23 cellular contexts compared by ENCODE assay signal in genomic region chr10:95384011-95384704, GRCh38.
DNase-seq lines count a peak whose midpoint lies in the region; ATAC-seq and TF ChIP-seq lines count a peak whose summit lies in the region.
"Had no signal": no experiment of that assay in that cellular context is flagged by ENCODE, and none has a peak within 500 bp of the region (broad histone marks: within the 10 kb centered on the region; RNA-seq: fewer than 3 reads in every experiment).

No MANE protein-coding gene starts in this region.

- no peaks in the 10 kb centered on the region for H3K9me3 ChIP-seq in thoracic aorta
- H3K9me3 ChIP-seq: upper lobe of right lung had no signal

- peak; percentile 20 to 39 (median 23) for DNase-seq in stimulated activated CD4-positive, alpha-beta T cell treated with anti-CD3 and anti-CD28 coated beads, Interleukin-12 subunit alpha, Interleukin-12 subunit beta, amount 100 ng/mL, for 48 hours (ENCODE audit: low read depth in 2 of 3, low spot score in 1 of 3)
- DNase-seq in stimulated activated CD4-positive, alpha-beta T cell treated with anti-CD3 and anti-CD28 coated beads, Interleukin-4, amount 100 ng/mL, for 1 hour, result no peak
- no peak for DNase-seq in activated naive CD8-positive, alpha-beta T cell treated with anti-CD3 and anti-CD28 coated beads, Interleukin-2, amount 50 U/mL, for 24 hours
- DNase-seq in progenitor cell of endocrine pancreas (ENCODE audit: low spot score, unreplicated experiment) (no peak), thoracic aorta (ENCODE audit: low spot score) (no peak), NOMO-1 treated with DMSO at 0.1 percent for 48 hours (lab: John Stamatoyannopoulos, UW; ENCODE audit: unreplicated experiment) (no peak), pons (ENCODE audit: low spot score) (no peak)
- DNase-seq: activated CD4-positive, alpha-beta T cell treated with anti-CD3 and anti-CD28 coated beads, Interleukin-2, amount 50 U/mL, for 4 hours; AML-193; effector memory CD8-positive, alpha-beta T cell; glutamatergic neuron; left colon; midbrain; NCI-H1105 treated with DMSO at 0.1 percent for 48 hours; NCI-H524; posterior cingulate gyrus; stimulated activated naive CD4-positive, alpha-beta T cell; upper lobe of right lung had no signal

- H3K4me3 ChIP-seq in thoracic aorta, result no peak overlapping the region
- H3K4me3 ChIP-seq: GM23338, skin epidermis, upper lobe of right lung had no signal

- H3K4me1 Mint-ChIP-seq in activated naive CD8-positive, alpha-beta T cell treated with anti-CD3 and anti-CD28 coated beads, Interleukin-2, amount 50 U/mL, for 24 hours, result peaks cover 6% of the 10 kb centered on the region
- peaks cover 17% of the 10 kb centered on the region for H3K4me1 Mint-ChIP-seq in progenitor cell of endocrine pancreas (ENCODE audit: low read depth)
- H3K4me1 Mint-ChIP-seq: nephron had no signal

- no peaks in the 10 kb centered on the region for H3K36me3 Mint-ChIP-seq in activated naive CD8-positive, alpha-beta T cell treated with anti-CD3 and anti-CD28 coated beads, Interleukin-2, amount 50 U/mL, for 24 hours (ENCODE audit: low read depth)
- H3K36me3 Mint-ChIP-seq in progenitor cell of endocrine pancreas (ENCODE audit: insufficient read depth), result peaks cover 5% of the 10 kb centered on the region

- peaks cover 60% of the 10 kb centered on the region for H3K36me3 ChIP-seq in thoracic aorta

- ATAC-seq in activated naive CD8-positive, alpha-beta T cell treated with anti-CD3 and anti-CD28 coated beads, Interleukin-2, amount 50 U/mL, for 24 hours, result peak; percentile 65
- ATAC-seq in thoracic aorta (ENCODE audit: insufficient number of reproducible peaks, low FRiP score, low read depth) (no peak), GM21786 (IDR thresholded peaks at IDR 0.05; ENCODE audit: unreplicated experiment) (no peak)
- ATAC-seq: effector memory CD8-positive, alpha-beta T cell; GM23338; HepG2; left colon; upper lobe of right lung had no signal

- H3K4me3 Mint-ChIP-seq in activated naive CD8-positive, alpha-beta T cell treated with anti-CD3 and anti-CD28 coated beads, Interleukin-2, amount 50 U/mL, for 24 hours, result no peak overlapping the region
- no peak overlapping the region for H3K4me3 Mint-ChIP-seq in progenitor cell of endocrine pancreas (ENCODE audit: low read depth)
- H3K4me3 Mint-ChIP-seq: effector memory CD8-positive, alpha-beta T cell; GM23338; nephron had no signal

- no peaks in the 10 kb centered on the region for H3K9me3 Mint-ChIP-seq in activated naive CD8-positive, alpha-beta T cell treated with anti-CD3 and anti-CD28 coated beads, Interleukin-2, amount 50 U/mL, for 24 hours
- no peaks in the 10 kb centered on the region for H3K9me3 Mint-ChIP-seq in progenitor cell of endocrine pancreas (ENCODE audit: low read depth)
- H3K9me3 Mint-ChIP-seq: effector memory CD8-positive, alpha-beta T cell; GM23338; nephron had no signal

- H3K27me3 ChIP-seq in thoracic aorta (replicated peaks; ENCODE audit: insufficient read depth), result no peaks in the 10 kb centered on the region
- H3K27me3 ChIP-seq: upper lobe of right lung had no signal

- H3K27ac ChIP-seq in thoracic aorta, result peak overlapping the region; percentile 87 to 95
- H3K27ac ChIP-seq: skin epidermis, upper lobe of right lung had no signal

- H3K4me1 ChIP-seq in thoracic aorta (ENCODE audit: control insufficient read depth in 1 of 2, low read depth in 2 of 2), result peaks cover 37 to 100% of the 10 kb centered on the region in 2 donors

- H3K27ac Mint-ChIP-seq in activated naive CD8-positive, alpha-beta T cell treated with anti-CD3 and anti-CD28 coated beads, Interleukin-2, amount 50 U/mL, for 24 hours, result no peak overlapping the region
- peak overlapping the region; percentile 29 for H3K27ac Mint-ChIP-seq in progenitor cell of endocrine pancreas
- H3K27ac Mint-ChIP-seq: effector memory CD8-positive, alpha-beta T cell; GM23338; nephron had no signal

- no peaks in the 10 kb centered on the region for H3K27me3 Mint-ChIP-seq in activated naive CD8-positive, alpha-beta T cell treated with anti-CD3 and anti-CD28 coated beads, Interleukin-2, amount 50 U/mL, for 24 hours
- H3K27me3 Mint-ChIP-seq in progenitor cell of endocrine pancreas, result peaks cover 4% of the 10 kb centered on the region

- no peak for TF ChIP-seq CTCF in progenitor cell of endocrine pancreas (IDR thresholded peaks at IDR 0.05; ENCODE audit: unreplicated experiment)
- no peak for TF ChIP-seq CTCF in thoracic aorta (IDR thresholded peaks at IDR 0.05)

Comparison
In these comparisons a context has a peak if more than half of its experiments do, and no peak if none do; other contexts are left out.
1. DNase-seq: peak in stimulated activated CD4-positive, alpha-beta T cell treated with anti-CD3 and anti-CD28 coated beads, Interleukin-12 subunit alpha, Interleukin-12 subunit beta, amount 100 ng/mL, for 48 hours (3 of 3); none in stimulated activated CD4-positive, alpha-beta T cell treated with anti-CD3 and anti-CD28 coated beads, Interleukin-4, amount 100 ng/mL, for 1 hour (single experiment), activated naive CD8-positive, alpha-beta T cell treated with anti-CD3 and anti-CD28 coated beads, Interleukin-2, amount 50 U/mL, for 24 hours (single experiment), progenitor cell of endocrine pancreas (single experiment), thoracic aorta (single experiment), NOMO-1 treated with DMSO at 0.1 percent for 48 hours (single experiment) and pons (single experiment).